29 cellular contexts compared by ENCODE assay signal in genomic region chr22:43144949-43145348, GRCh38. TPM values are rescaled to one million over a fixed set of nuclear protein-coding genes. Genes with fewer than 3 reads are reported as not detected.
A peak's percentile ranks its signal among the peaks of the same experiment; 100 is the strongest.
DNase-seq lines count a peak whose midpoint lies in the region; ATAC-seq and TF ChIP-seq lines count a peak whose summit lies in the region.
"Had no signal": no experiment of that assay in that cellular context is flagged by ENCODE, and none has a peak within 500 bp of the region (broad histone marks: within the 10 kb centered on the region; RNA-seq: fewer than 3 reads in every experiment).

No MANE protein-coding gene starts in this region.

- peaks cover 39% of the 10 kb centered on the region for H3K4me1 ChIP-seq in suprapubic skin
- H3K4me1 ChIP-seq: BE2C had no signal

- peaks cover 7% of the 10 kb centered on the region for H3K36me3 ChIP-seq in suprapubic skin
- H3K36me3 ChIP-seq: transverse colon had no signal

- intact Hi-C loops in natural killer cell (cut with micrococcal nuclease), result no loop called here

- H3K27me3 Mint-ChIP-seq in activated T-cell treated with anti-CD3 and anti-CD28 coated beads, Interleukin-2, amount 50 U/mL, for 4 hours (ENCODE audit: low read depth), result no peaks in the 10 kb centered on the region
- H3K27me3 Mint-ChIP-seq in brain (peaks cover 17% of the 10 kb centered on the region), natural killer cell (ENCODE audit: low read depth in 2 of 2) (peaks cover 0 to 2% of the 10 kb centered on the region in 2 donors)
- H3K27me3 Mint-ChIP-seq: stimulated activated naive CD8-positive, alpha-beta T cell treated with anti-CD3 and anti-CD28 coated beads, Interleukin-15, amount 100 ng/mL, for 72 hours had no signal

- peak overlapping the region; percentile 57 for H3K27ac ChIP-seq in suprapubic skin
- H3K27ac ChIP-seq: GM23248, Peyer's patch, transverse colon had no signal

- H3K4me1 Mint-ChIP-seq in activated T-cell treated with anti-CD3 and anti-CD28 coated beads, Interleukin-2, amount 50 U/mL, for 4 hours (ENCODE audit: low read depth), result peaks cover 25% of the 10 kb centered on the region
- H3K4me1 Mint-ChIP-seq in brain (peaks cover 24% of the 10 kb centered on the region), natural killer cell (peaks cover 17 to 30% of the 10 kb centered on the region in 2 donors)

- no peak overlapping the region for H3K4me3 ChIP-seq in suprapubic skin
- H3K4me3 ChIP-seq: GM23248, heart right ventricle, Peyer's patch, transverse colon had no signal

- H3K9me3 ChIP-seq in suprapubic skin, result no peaks in the 10 kb centered on the region
- H3K9me3 ChIP-seq: BE2C, heart right ventricle, Peyer's patch, transverse colon had no signal

- TF ChIP-seq EP300 in suprapubic skin (IDR thresholded peaks at IDR 0.05), result no peak

- 44% methylated on average over 3 of the region's 3 CpGs for WGBS in suprapubic skin

- ATAC-seq in activated T-cell treated with anti-CD3 and anti-CD28 coated beads, Interleukin-2, amount 50 U/mL, for 4 hours, result no peak
- ATAC-seq in natural killer cell, result no peak
- ATAC-seq in HG03520 (IDR thresholded peaks at IDR 0.05; ENCODE audit: unreplicated experiment), result no peak
- ATAC-seq: activated CD4-positive, CD25-positive, alpha-beta regulatory T cell treated with anti-CD3 and anti-CD28 coated beads, Interleukin-2, amount 50 U/mL, for 24 hours; activated CD8-positive, alpha-beta T cell treated with anti-CD3 and anti-CD28 coated beads, Interleukin-2, amount 10 ng/mL, durations not matched to agents 7 days and 5 days; heart right ventricle; left ventricle myocardium superior; stimulated activated naive CD8-positive, alpha-beta T cell treated with anti-CD3 and anti-CD28 coated beads, Interleukin-15, amount 100 ng/mL, for 72 hours had no signal

- H3K9me3 Mint-ChIP-seq in activated T-cell treated with anti-CD3 and anti-CD28 coated beads, Interleukin-2, amount 50 U/mL, for 4 hours, result no peaks in the 10 kb centered on the region
- H3K9me3 Mint-ChIP-seq in brain (no peaks in the 10 kb centered on the region), natural killer cell (no peaks in the 10 kb centered on the region)
- H3K9me3 Mint-ChIP-seq: stimulated activated naive CD8-positive, alpha-beta T cell treated with anti-CD3 and anti-CD28 coated beads, Interleukin-15, amount 100 ng/mL, for 72 hours had no signal

- peak overlapping the region; percentile 37 for H3K4me3 Mint-ChIP-seq in activated T-cell treated with anti-CD3 and anti-CD28 coated beads, Interleukin-2, amount 50 U/mL, for 4 hours
- H3K4me3 Mint-ChIP-seq in brain, result peak overlapping the region in 4 of 5 experiments; percentile 11 to 68 (median 18)
- H3K4me3 Mint-ChIP-seq in natural killer cell, result peak overlapping the region; percentile 13
- H3K4me3 Mint-ChIP-seq: activated CD8-positive, alpha-beta T cell treated with anti-CD3 and anti-CD28 coated beads, Interleukin-2, amount 10 ng/mL, durations not matched to agents 7 days and 5 days; stimulated activated naive CD8-positive, alpha-beta T cell treated with anti-CD3 and anti-CD28 coated beads, Interleukin-15, amount 100 ng/mL, for 72 hours had no signal

- H3K27ac Mint-ChIP-seq in brain (no peak overlapping the region), natural killer cell (no peak overlapping the region)
- H3K27ac Mint-ChIP-seq: activated CD8-positive, alpha-beta T cell treated with anti-CD3 and anti-CD28 coated beads, Interleukin-2, amount 10 ng/mL, durations not matched to agents 7 days and 5 days; stimulated activated naive CD8-positive, alpha-beta T cell treated with anti-CD3 and anti-CD28 coated beads, Interleukin-15, amount 100 ng/mL, for 72 hours had no signal

- TF ChIP-seq CTCF in brain (conservative IDR thresholded peaks at IDR 0.05) (no peak), natural killer cell (IDR thresholded peaks at IDR 0.05) (no peak), suprapubic skin (IDR thresholded peaks at IDR 0.05) (no peak)

- peaks cover 6% of the 10 kb centered on the region for H3K36me3 Mint-ChIP-seq in activated T-cell treated with anti-CD3 and anti-CD28 coated beads, Interleukin-2, amount 50 U/mL, for 4 hours (ENCODE audit: insufficient read depth)
- H3K36me3 Mint-ChIP-seq in brain (peaks cover 13% of the 10 kb centered on the region), natural killer cell (no peaks in the 10 kb centered on the region)

- DNase-seq in activated T-cell treated with anti-CD3 and anti-CD28 coated beads, Interleukin-2, amount 50 U/mL, for 4 hours, result no peak
- DNase-seq in activated T-cell treated with anti-CD3 and anti-CD28 coated beads for 4 hours (no peak), natural killer cell (no peak), suprapubic skin (ENCODE audit: low spot score in 2 of 2) (no peak), HuH-7 (ENCODE audit: low spot score) (no peak), NCI-H187 treated with DMSO at 0.1 percent for 48 hours (lab: John Stamatoyannopoulos, UW) (no peak)
- DNase-seq: activated CD8-positive, alpha-beta T cell treated with anti-CD3 and anti-CD28 coated beads, Interleukin-2, amount 10 ng/mL, durations not matched to agents 7 days and 5 days; activated naive CD4-positive, alpha-beta T cell treated with Interleukin-2 at 50 U/mL for 16 hours; activated T-cell treated with anti-CD3 and anti-CD28 coated beads, Interleukin-2, amount 50 U/mL, for 1 hour; amygdala; BE2C; dermis blood vessel endothelial cell; EL; GM23248; heart right ventricle; IMR-90; left ventricle myocardium superior; NCI-H1417; NCI-H510A treated with DMSO at 0.1 percent for 48 hours; NK-92 treated with Interleukin-12 subunit alpha and Interleukin-12 subunit beta, amount 100 ng/mL, for 24 hours; occipital lobe; Peyer's patch; stimulated activated CD4-positive, alpha-beta T cell treated with anti-CD3 and anti-CD28 coated beads, Interleukin-4, amount 100 ng/mL, for 1 hour; stimulated activated naive CD8-positive, alpha-beta T cell treated with anti-CD3 and anti-CD28 coated beads, Interleukin-15, amount 100 ng/mL, for 72 hours; transverse colon had no signal

- H3K27me3 ChIP-seq in suprapubic skin, result no peaks in the 10 kb centered on the region
- H3K27me3 ChIP-seq: BE2C, heart right ventricle, Peyer's patch, transverse colon had no signal

- TF ChIP-seq POLR2A in suprapubic skin (IDR thresholded peaks at IDR 0.05), result no peak

RNA-seq across cellular contexts. Expression of gene MCAT, which starts 1.8 kb away (rescaled TPM):
- total RNA-seq in activated T-cell treated with anti-CD3 and anti-CD28 coated beads, Interleukin-2, amount 50 U/mL, for 4 hours, result 10 to 100 TPM; 33.5 to 39.0 (median 36.1) TPM
- polyA plus RNA-seq in brain (ENCODE audit: insufficient read depth, low read depth, low replicate concordance), result 22.9 TPM
- total RNA-seq in natural killer cell, result 10 to 100 TPM in 1 of 3 donors, 1 to 10 TPM in 2; 6.5 to 12.4 (median 9.3) TPM
- 10 to 100 TPM; 21.1 to 38.0 (median 25.2) TPM for total RNA-seq in suprapubic skin

RNA-seq across cellular contexts. Expression of gene TSPO, which starts 6.4 kb away (rescaled TPM):
- total RNA-seq in activated T-cell treated with anti-CD3 and anti-CD28 coated beads, Interleukin-2, amount 50 U/mL, for 4 hours, result 10 to 100 TPM; 60.6 to 79.8 (median 63.5) TPM
- polyA plus RNA-seq in brain (ENCODE audit: insufficient read depth, low read depth, low replicate concordance), result 84.5 TPM
- total RNA-seq in natural killer cell (10 to 100 TPM; 52.1 to 81.7 (median 59.3) TPM), suprapubic skin (100 to 1,000 TPM; 346 to 897 (median 746) TPM)

RNA-seq across cellular contexts. Expression of gene BIK, which starts 34.4 kb away (rescaled TPM):
- total RNA-seq in activated T-cell treated with anti-CD3 and anti-CD28 coated beads, Interleukin-2, amount 50 U/mL, for 4 hours, result 1 to 10 TPM; 7.8 to 10.0 (median 9.9) TPM
- 3.6 TPM for polyA plus RNA-seq in brain (ENCODE audit: insufficient read depth, low read depth, low replicate concordance)
- total RNA-seq in natural killer cell, result 1 to 10 TPM in 1 of 3 donors, under 1 TPM in 1, not detected in 1; 0.28 to 1.2 TPM
- 10 to 100 TPM in 1 of 4 donors, 1 to 10 TPM in 3; 6.1 to 11.3 (median 7.3) TPM for total RNA-seq in suprapubic skin
- total RNA-seq: cardiac septum, GM23248, left ventricle myocardium superior, occipital lobe had no signal
- polyA plus RNA-seq: GM23248, IMR-90 had no signal

RNA-seq across cellular contexts. Expression of gene TTLL12, which starts 42.0 kb away (rescaled TPM):
- 100 to 1,000 TPM; 126 to 188 (median 163) TPM for total RNA-seq in activated T-cell treated with anti-CD3 and anti-CD28 coated beads, Interleukin-2, amount 50 U/mL, for 4 hours
- polyA plus RNA-seq in brain (ENCODE audit: insufficient read depth, low read depth, low replicate concordance), result 41.0 TPM
- total RNA-seq in natural killer cell, result 10 to 100 TPM in 2 of 3 donors, 1 to 10 TPM in 1; 9.3 to 15.5 (median 13.7) TPM
- 10 to 100 TPM; 43.6 to 93.9 (median 81.4) TPM for total RNA-seq in suprapubic skin

RNA-seq across cellular contexts. Expression of gene TTLL1, which starts 55.8 kb away (rescaled TPM):
- total RNA-seq in activated T-cell treated with anti-CD3 and anti-CD28 coated beads, Interleukin-2, amount 50 U/mL, for 4 hours, result 1 to 10 TPM; 1.2 to 1.5 (median 1.3) TPM
- 39.9 TPM for polyA plus RNA-seq in brain (ENCODE audit: insufficient read depth, low read depth, low replicate concordance)
- 1 to 10 TPM; 4.4 to 6.5 (median 6.0) TPM for total RNA-seq in natural killer cell
- total RNA-seq in suprapubic skin, result 1 to 10 TPM; 4.3 to 8.7 (median 5.0) TPM

Comparison
In these comparisons a context has a peak if more than half of its experiments do, and no peak if none do; other contexts are left out.
1. RNA of gene TSPO, which starts 6.4 kb away (total RNA-seq): 346 to 897 TPM in suprapubic skin; 60.6 to 79.8 TPM in activated T-cell treated with anti-CD3 and anti-CD28 coated beads, Interleukin-2, amount 50 U/mL, for 4 hours and 52.1 to 81.7 TPM in natural killer cell; every median in the first group is over 4 times any median in the second.
2. Peak in every context shown above with its lines, with median percentiles within 50 percentile points of each other: H3K4me3 Mint-ChIP-seq.